9 cellular contexts compared by ENCODE assay signal in genomic region chr5:146340260-146341081, GRCh38. TPM values are rescaled to one million over a fixed set of nuclear protein-coding genes. Genes with fewer than 3 reads are reported as not detected.
DNase-seq lines count a peak whose midpoint lies in the region; ATAC-seq and TF ChIP-seq lines count a peak whose summit lies in the region.
"Had no signal": no experiment of that assay in that cellular context is flagged by ENCODE, and none has a peak within 500 bp of the region (broad histone marks: within the 10 kb centered on the region; RNA-seq: fewer than 3 reads in every experiment).

No MANE protein-coding gene starts in this region.

- H3K4me3 Mint-ChIP-seq in T-helper 17 cell, result no peak overlapping the region
- H3K4me3 Mint-ChIP-seq: activated naive CD8-positive, alpha-beta T cell had no signal

- peaks cover 17% of the 10 kb centered on the region for H3K4me1 Mint-ChIP-seq in T-helper 17 cell

- H3K27me3 Mint-ChIP-seq in T-helper 17 cell, result peaks cover 96% of the 10 kb centered on the region

- H3K4me3 ChIP-seq in HUES48 (ENCODE audit: low read depth, low read length) (0 out of 2 replicates have a peak overlapping the region, but pooled peaks have one; percentile 2), adrenal gland (peak overlapping the region in 1 of 4 donors; percentile 26), iPS-20b (ENCODE audit: low read length) (peak overlapping the region; percentile 11; the same call in 1 of the 2 replicates)

- H3K36me3 ChIP-seq in HUES48 (ENCODE audit: control insufficient read depth, insufficient read depth, low read length), result no peaks in the 10 kb centered on the region
- H3K36me3 ChIP-seq in adrenal gland (replicated peaks in 1 of 2), result no peaks in the 10 kb centered on the region
- no peaks in the 10 kb centered on the region for H3K36me3 ChIP-seq in iPS-20b (ENCODE audit: insufficient read depth, low read depth, low read length)

- DNase-seq in AG08396 (ENCODE audit: low spot score) (peak; percentile 81), adrenal gland (peak; percentile 61 to 79 (median 72)), NCI-H526 treated with DMSO at 0.1 percent for 48 hours (lab: John Stamatoyannopoulos, UW) (no peak), T-helper 17 cell (no peak)
- DNase-seq in stimulated activated CD8-positive, alpha-beta memory T cell treated with anti-CD3 and anti-CD28 coated beads, Interleukin-4, amount 100 ng/mL, for 48 hours, result peak; percentile 64

- no peak overlapping the region for H3K27ac ChIP-seq in HUES48 (ENCODE audit: low read depth, low read length)
- no peak overlapping the region for H3K27ac ChIP-seq in adrenal gland
- H3K27ac ChIP-seq in iPS-20b (ENCODE audit: low read length), result no peak overlapping the region

- H3K4me1 ChIP-seq in HUES48 (ENCODE audit: control insufficient read depth, insufficient read depth, low read length), result peaks cover 33% of the 10 kb centered on the region
- peaks cover 4 to 13% of the 10 kb centered on the region in 2 donors for H3K4me1 ChIP-seq in adrenal gland (replicated peaks in 1 of 2)
- peaks cover 7% of the 10 kb centered on the region; the same call in 1 of the 2 replicates for H3K4me1 ChIP-seq in iPS-20b (ENCODE audit: insufficient read depth, low read length)

- no peak for ATAC-seq in HG03045 (IDR thresholded peaks at IDR 0.05; ENCODE audit: unreplicated experiment)
- ATAC-seq in T-helper 17 cell, result no peak

- 5 to 7% (median 5%) methylated on average over 31 to 40 of the region's 40 CpGs for WGBS in adrenal gland, 4 donors

- intact Hi-C loops in adrenal gland (cut with DNase I), result no loop called here

- TF ChIP-seq CTCF in adrenal gland (IDR thresholded peaks at IDR 0.05), result no peak

- H3K9me3 ChIP-seq in HUES48 (ENCODE audit: control insufficient read depth, insufficient read depth, low read length) (no peaks in the 10 kb centered on the region), adrenal gland (replicated peaks in 1 of 3) (no peaks in the 10 kb centered on the region), iPS-20b (ENCODE audit: insufficient read depth, low read depth, low read length) (peaks cover 18% of the 10 kb centered on the region; the same call in 1 of the 2 replicates), T-helper 17 cell (ENCODE audit: control insufficient read depth, low read length, poor library complexity, severe bottlenecking) (no peaks in the 10 kb centered on the region)

- H3K36me3 Mint-ChIP-seq in T-helper 17 cell (ENCODE audit: low read depth), result peaks cover 5% of the 10 kb centered on the region
- H3K36me3 Mint-ChIP-seq: activated naive CD8-positive, alpha-beta T cell had no signal

- H3K9ac ChIP-seq in HUES48 (ENCODE audit: low read depth, low read length), result no peak overlapping the region
- no peak overlapping the region for H3K9ac ChIP-seq in iPS-20b (ENCODE audit: low read depth, low read length)

- TF ChIP-seq POLR2A in adrenal gland (IDR thresholded peaks at IDR 0.05), result no peak

- peaks cover 100% of the 10 kb centered on the region for H3K27me3 ChIP-seq in HUES48 (ENCODE audit: control insufficient read depth, insufficient read depth, low read length)
- H3K27me3 ChIP-seq in adrenal gland, result peaks cover 95% of the 10 kb centered on the region
- H3K27me3 ChIP-seq in iPS-20b (ENCODE audit: insufficient read depth, low read length), result peaks cover 100% of the 10 kb centered on the region

- no peak overlapping the region for H3K27ac Mint-ChIP-seq in T-helper 17 cell
- H3K27ac Mint-ChIP-seq: activated naive CD8-positive, alpha-beta T cell had no signal

RNA-seq across cellular contexts. Expression of gene POU4F3, which starts 1.8 kb away (rescaled TPM):
- total RNA-seq in adrenal gland (under 1 TPM in 1 of 8 donors, not detected in 7; 0.14 TPM), T-helper 17 cell (not detected)
- polyA plus RNA-seq in adrenal gland, result not detected

Comparison
In these comparisons a context has a peak if more than half of its experiments do, and no peak if none do; other contexts are left out.
1. DNase-seq: peak in AG08396 (single experiment), adrenal gland (7 of 7) and stimulated activated CD8-positive, alpha-beta memory T cell treated with anti-CD3 and anti-CD28 coated beads, Interleukin-4, amount 100 ng/mL, for 48 hours (single experiment); none in NCI-H526 treated with DMSO at 0.1 percent for 48 hours (single experiment) and T-helper 17 cell (0 of 3).